Comparison of ENCODE assay signal across 10 cellular contexts in genomic region chr6:90068264-90068663, GRCh38.
A peak's percentile ranks its signal among the peaks of the same experiment; 100 is the strongest.
DNase-seq lines count a peak whose midpoint lies in the region; ATAC-seq and TF ChIP-seq lines count a peak whose summit lies in the region.
"Had no signal": no experiment of that assay in that cellular context is flagged by ENCODE, and none has a peak within 500 bp of the region (broad histone marks: within the 10 kb centered on the region; RNA-seq: fewer than 3 reads in every experiment).

No MANE protein-coding gene starts in this region.

- intact Hi-C loops in activated CD4-positive, alpha-beta T cell treated with anti-CD3 and anti-CD28 coated beads for 36 hours (cut with DNase I, micrococcal nuclease), result loop anchor here in 1 of 2 experiments (1.0 kb wide), 1 partner anchor 10 kb away; no protein-coding TSS in a partner anchor
- intact Hi-C loops in body of pancreas (cut with DNase I), result no loop called here
- intact Hi-C loops in CD4-positive, alpha-beta memory T cell (cut with micrococcal nuclease), result loop anchor here (1.0 kb wide), 1 partner anchor 11 kb away; no protein-coding TSS in a partner anchor

- no peak overlapping the region for H2AFZ ChIP-seq in osteoblast (ENCODE audit: low read length)

- H3K27ac ChIP-seq in body of pancreas, result no peak overlapping the region
- no peak overlapping the region for H3K27ac ChIP-seq in osteoblast (ENCODE audit: low read depth, low read length)
- no peak overlapping the region for H3K27ac ChIP-seq in CD4-positive, alpha-beta memory T cell (ENCODE audit: low read depth, low read length)

- peaks cover 83% of the 10 kb centered on the region for H3K36me3 Mint-ChIP-seq in activated CD4-positive, alpha-beta T cell treated with anti-CD3 and anti-CD28 coated beads for 36 hours (ENCODE audit: low read depth)
- H3K36me3 Mint-ChIP-seq in CD4-positive, alpha-beta memory T cell, result peaks cover 42 to 58% of the 10 kb centered on the region in 2 donors

- no peaks in the 10 kb centered on the region for H3K9me3 ChIP-seq in MG63
- H3K9me3 ChIP-seq in body of pancreas, result no peaks in the 10 kb centered on the region
- no peaks in the 10 kb centered on the region for H3K9me3 ChIP-seq in osteoblast (ENCODE audit: low read depth, low read length)
- H3K9me3 ChIP-seq in CD4-positive, alpha-beta memory T cell (ENCODE audit: control insufficient read depth in 1 of 2, low read length in 2 of 2), result no peaks in the 10 kb centered on the region

- POLR2A ChIA-PET in activated CD4-positive, alpha-beta T cell treated with anti-CD3 and anti-CD28 coated beads for 36 hours (lab: Charles Lee), result interaction anchor here (0.7 to 2.0 kb wide), 2 partner anchors 11 to 774 kb away, joined by 3 to 8 read pairs; no protein-coding TSS in a partner anchor
- POLR2A ChIA-PET in CD4-positive, alpha-beta memory T cell (lab: Charles Lee; ENCODE audit: partially characterized antibody), result no interaction called here

- H3K36me3 ChIP-seq in MG63 (no peaks in the 10 kb centered on the region), body of pancreas (replicated peaks in 1 of 2; ENCODE audit: insufficient read depth in 1 of 2, low read depth in 2 of 2) (no peaks in the 10 kb centered on the region), osteoblast (ENCODE audit: insufficient read depth, low read length) (no peaks in the 10 kb centered on the region)
- no peaks in the 10 kb centered on the region for H3K36me3 ChIP-seq in CD4-positive, alpha-beta memory T cell (ENCODE audit: insufficient read depth, low read length)

- H3K4me1 Mint-ChIP-seq in activated CD4-positive, alpha-beta T cell treated with anti-CD3 and anti-CD28 coated beads for 36 hours, result peaks cover 87% of the 10 kb centered on the region
- peaks cover 52 to 88% (median 67%) of the 10 kb centered on the region in 4 donors for H3K4me1 Mint-ChIP-seq in CD4-positive, alpha-beta memory T cell

- H3K4me2 ChIP-seq in osteoblast (ENCODE audit: insufficient read depth, low read length), result no peak overlapping the region

- H3K4me1 ChIP-seq in body of pancreas, result no peaks in the 10 kb centered on the region
- peaks cover 12% of the 10 kb centered on the region for H3K4me1 ChIP-seq in osteoblast (ENCODE audit: insufficient read depth, low read length)
- peaks cover 32% of the 10 kb centered on the region for H3K4me1 ChIP-seq in CD4-positive, alpha-beta memory T cell (ENCODE audit: insufficient read depth, low read length)

- TF ChIP-seq CTCF in body of pancreas (IDR thresholded peaks at IDR 0.05), result no peak
- TF ChIP-seq CTCF in osteoblast (IDR thresholded peaks at IDR 0.05; ENCODE audit: extremely low read depth, low read depth, low read length), result no peak

- peak; percentile 73 for ATAC-seq in activated CD4-positive, alpha-beta T cell treated with anti-CD3 and anti-CD28 coated beads for 36 hours
- ATAC-seq in body of pancreas, result peak; percentile 30
- no peak for ATAC-seq in HG02763 (IDR thresholded peaks at IDR 0.05; ENCODE audit: unreplicated experiment)
- ATAC-seq in HG03039 (IDR thresholded peaks at IDR 0.05; ENCODE audit: unreplicated experiment), result no peak

- peaks cover 10% of the 10 kb centered on the region for H3K27me3 ChIP-seq in MG63
- no peaks in the 10 kb centered on the region for H3K27me3 ChIP-seq in body of pancreas
- no peaks in the 10 kb centered on the region for H3K27me3 ChIP-seq in osteoblast (ENCODE audit: insufficient read depth, low read length)
- H3K27me3 ChIP-seq in CD4-positive, alpha-beta memory T cell (ENCODE audit: insufficient read depth, low read length), result no peaks in the 10 kb centered on the region

- WGBS in body of pancreas, 2 donors, result 71 to 72% methylated on average over 2 of the region's 2 CpGs

- no peak for TF ChIP-seq POLR2A in body of pancreas (IDR thresholded peaks at IDR 0.05)

- H3K9me3 Mint-ChIP-seq in activated CD4-positive, alpha-beta T cell treated with anti-CD3 and anti-CD28 coated beads for 36 hours (ENCODE audit: low read depth), result no peaks in the 10 kb centered on the region
- peaks cover 0 to 1% (median 0%) of the 10 kb centered on the region in 8 donors for H3K9me3 Mint-ChIP-seq in CD4-positive, alpha-beta memory T cell

- no peaks in the 10 kb centered on the region for H4K20me1 ChIP-seq in osteoblast (ENCODE audit: insufficient read depth, low read length)

- peak; percentile 71 for DNase-seq in activated CD4-positive, alpha-beta T cell treated with anti-CD3 and anti-CD28 coated beads for 36 hours
- no peak for DNase-seq in activated CD4-positive, alpha-beta T cell treated with anti-CD3 and anti-CD28 coated beads, Interleukin-2, amount 50 U/mL, for 4 hours
- peak; percentile 61 for DNase-seq in MG63
- DNase-seq in body of pancreas, result no peak
- DNase-seq in osteoblast (ENCODE audit: insufficient read length, low spot score, missing footprints), result peak; percentile 62
- DNase-seq in CD4-positive, alpha-beta memory T cell, result no peak
- DNase-seq: head of caudate nucleus, NCI-H748 treated with DMSO at 0.1 percent for 48 hours had no signal

- no peaks in the 10 kb centered on the region for H3K79me2 ChIP-seq in osteoblast (ENCODE audit: insufficient read depth, low read length)

- H3K27ac Mint-ChIP-seq in activated CD4-positive, alpha-beta T cell treated with anti-CD3 and anti-CD28 coated beads for 36 hours, result peak overlapping the region; percentile 64
- peak overlapping the region in 1 of 7 donors; percentile 32 for H3K27ac Mint-ChIP-seq in CD4-positive, alpha-beta memory T cell

- no peaks in the 10 kb centered on the region for H3K27me3 Mint-ChIP-seq in activated CD4-positive, alpha-beta T cell treated with anti-CD3 and anti-CD28 coated beads for 36 hours
- no peaks in the 10 kb centered on the region for H3K27me3 Mint-ChIP-seq in CD4-positive, alpha-beta memory T cell

- H3K4me3 ChIP-seq in MG63, result no peak overlapping the region
- H3K4me3 ChIP-seq in body of pancreas, result no peak overlapping the region
- H3K4me3 ChIP-seq in osteoblast (ENCODE audit: insufficient read depth, low read length), result no peak overlapping the region
- no peak overlapping the region for H3K4me3 ChIP-seq in CD4-positive, alpha-beta memory T cell (ENCODE audit: low read length in 2 of 2)

- CTCF ChIA-PET in activated CD4-positive, alpha-beta T cell treated with anti-CD3 and anti-CD28 coated beads for 36 hours (lab: Charles Lee), result interaction anchor here (1.0 to 1.8 kb wide), 4 partner anchors 11 to 413 kb away, joined by 3 to 6 read pairs (median 5); no protein-coding TSS in a partner anchor
- CTCF ChIA-PET in CD4-positive, alpha-beta memory T cell (lab: Charles Lee; ENCODE audit: partially characterized antibody), result interaction anchor here (1.0 to 1.1 kb wide), 3 partner anchors 42 to 113 kb away, joined by 3 to 4 read pairs (median 3); no protein-coding TSS in a partner anchor

- H3K4me3 Mint-ChIP-seq in activated CD4-positive, alpha-beta T cell treated with anti-CD3 and anti-CD28 coated beads for 36 hours, result no peak overlapping the region
- H3K4me3 Mint-ChIP-seq in CD4-positive, alpha-beta memory T cell, result peak overlapping the region in 2 of 8 donors; percentile 11 to 35

Comparison
In these comparisons a context has a peak if more than half of its experiments do, and no peak if none do; other contexts are left out.
1. DNase-seq: peak in activated CD4-positive, alpha-beta T cell treated with anti-CD3 and anti-CD28 coated beads for 36 hours (single experiment), MG63 (single experiment) and osteoblast (single experiment); none in activated CD4-positive, alpha-beta T cell treated with anti-CD3 and anti-CD28 coated beads, Interleukin-2, amount 50 U/mL, for 4 hours (0 of 2), body of pancreas (0 of 4) and CD4-positive, alpha-beta memory T cell (0 of 5).
2. ATAC-seq: peak in activated CD4-positive, alpha-beta T cell treated with anti-CD3 and anti-CD28 coated beads for 36 hours (single experiment) and body of pancreas (single experiment); none in HG02763 (single experiment) and HG03039 (single experiment).